ENCODE assay signal across 8 cellular contexts in the genomic region with DNA sequence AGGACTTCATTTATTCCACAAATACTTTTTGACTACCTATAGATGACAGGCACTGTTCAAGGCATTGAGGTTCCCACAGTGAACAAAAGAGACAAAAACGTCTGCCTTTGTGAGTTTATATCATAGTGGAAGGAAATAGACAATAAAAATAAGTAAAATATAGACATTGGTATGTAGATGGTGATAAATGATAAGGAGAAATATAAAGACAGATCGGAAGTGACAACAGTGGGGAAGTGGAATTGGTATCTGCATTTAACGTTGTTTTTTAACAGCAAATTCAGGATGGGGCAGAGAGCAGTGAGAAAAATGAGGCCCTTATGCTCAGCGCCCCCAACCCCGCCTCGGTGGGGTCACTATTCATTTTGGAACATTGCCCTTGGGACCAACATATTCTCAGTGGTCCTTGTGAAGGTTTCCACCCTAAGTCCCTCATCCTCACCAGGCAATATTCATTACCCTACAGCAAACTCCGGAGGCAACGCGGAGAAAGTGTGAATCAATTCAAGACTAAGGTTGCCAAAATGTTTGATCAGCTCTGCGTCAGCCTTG. TPM values are rescaled to one million over a fixed set of nuclear protein-coding genes. Genes with fewer than 3 reads are reported as not detected.
DNase-seq lines count a peak whose midpoint lies in the region; ATAC-seq and TF ChIP-seq lines count a peak whose summit lies in the region.

No MANE protein-coding gene starts in this region.

- H3K27me3 ChIP-seq in PC-3 (ENCODE audit: low read length) (no peaks in the 10 kb centered on the region), fibroblast of lung (ENCODE audit: control insufficient read depth, insufficient read depth, low read length) (no peaks in the 10 kb centered on the region), gastrocnemius medialis (no peaks in the 10 kb centered on the region)

- H3K36me3 ChIP-seq in PC-3 (ENCODE audit: low read depth, low read length) (peaks cover 5% of the 10 kb centered on the region; the same call in 1 of the 2 replicates), fibroblast of lung (ENCODE audit: control insufficient read depth, insufficient read depth, low read length) (peaks cover 4% of the 10 kb centered on the region), gastrocnemius medialis (peaks cover 0 to 24% of the 10 kb centered on the region in 2 donors)

- in situ Hi-C loops in gastrocnemius medialis (cut with MboI; ENCODE audit: low sequenced_read_pairs in 4 of 4), result loop anchor here in 2 of 4 donors (10.0 kb wide), 4 partner anchors 72 to 242 kb away; no protein-coding TSS in a partner anchor
- in situ Hi-C loops in ACHN (cut with HindIII; ENCODE audit: low pct_ligation_motif_present, low pct_unique_long_range_greater_than_20kb, low sequenced_read_pairs), result no loop called here

- DNase-seq in PC-3 (no peak), fibroblast of lung (ENCODE audit: low read depth in 2 of 2) (no peak), gastrocnemius medialis (no peak), ACHN (no peak), activated gamma-delta T cell (lab: John Stamatoyannopoulos, UW) (no peak), globus pallidus (ENCODE audit: low spot score) (no peak), head of caudate nucleus (no peak)

- H3K27ac ChIP-seq in PC-3 (ENCODE audit: low read length) (peak overlapping the region; percentile 31; the same call in 1 of the 2 replicates), fibroblast of lung (ENCODE audit: insufficient read depth, low read length) (peak overlapping the region; percentile 78), gastrocnemius medialis (peak overlapping the region; percentile 82 to 92 (median 90))

- no peaks in the 10 kb centered on the region for H4K20me1 ChIP-seq in PC-3 (ENCODE audit: low read length)
- H4K20me1 ChIP-seq in fibroblast of lung (ENCODE audit: control insufficient read depth, extremely low read depth, insufficient read depth, low read length), result no peaks in the 10 kb centered on the region

- H3K9me2 ChIP-seq in PC-3 (replicated peaks; ENCODE audit: low read length), result no peaks in the 10 kb centered on the region

- H3K4me2 ChIP-seq in PC-3 (ENCODE audit: low read length) (peak overlapping the region; percentile 95), fibroblast of lung (ENCODE audit: extremely low read depth, insufficient read depth, low read length) (peak overlapping the region; percentile 99)

- H3F3A ChIP-seq in PC-3 (ENCODE audit: low read length, unreplicated experiment), result no peaks in the 10 kb centered on the region

- no peak for TF ChIP-seq POLR2A in gastrocnemius medialis (IDR thresholded peaks at IDR 0.05)

- no peak for TF ChIP-seq CTCF in PC-3 (conservative IDR thresholded peaks at IDR 0.05; ENCODE audit: low read depth, low read length)
- no peak for TF ChIP-seq CTCF in fibroblast of lung (conservative IDR thresholded peaks at IDR 0.05 in 1 of 2, IDR thresholded peaks at IDR 0.05 in 1 of 2; ENCODE audit: low read depth in 1 of 2, low read length in 2 of 2)
- no peak for TF ChIP-seq CTCF in gastrocnemius medialis (IDR thresholded peaks at IDR 0.05 in 4 of 5, conservative IDR thresholded peaks at IDR 0.05 in 1 of 5)

- no peaks in the 10 kb centered on the region for H3K9me3 ChIP-seq in PC-3 (ENCODE audit: low read length)
- H3K9me3 ChIP-seq in fibroblast of lung (ENCODE audit: control insufficient read depth, insufficient read depth, low read depth, low read length), result no peaks in the 10 kb centered on the region
- H3K9me3 ChIP-seq in gastrocnemius medialis, result no peaks in the 10 kb centered on the region

- BruUV-seq in PC-3 (replicated peaks; lab: Mats Ljungman, UMichigan), result TSS peak; percentile 84

- H3K4me1 ChIP-seq in PC-3 (ENCODE audit: insufficient read depth, low read length), result peaks cover 24% of the 10 kb centered on the region
- peaks cover 11% of the 10 kb centered on the region for H3K4me1 ChIP-seq in fibroblast of lung (ENCODE audit: control insufficient read depth, extremely low read depth, insufficient read depth, low read length)
- peaks cover 26 to 33% of the 10 kb centered on the region in 2 donors for H3K4me1 ChIP-seq in gastrocnemius medialis

- H2AFZ ChIP-seq in PC-3 (ENCODE audit: low read length), result peak overlapping the region; percentile 84
- peak overlapping the region; percentile 99 for H2AFZ ChIP-seq in fibroblast of lung (ENCODE audit: low read length)

- CTCF ChIA-PET in PC-3 (lab: Charles Lee), result no interaction called here

- intact Hi-C loops in PC-3 (cut with micrococcal nuclease) (loop anchor here (2.0 to 5.0 kb wide), 3 partner anchors 44 to 180 kb away; a partner anchor contains a TSS), gastrocnemius medialis (cut with DNase I; ENCODE audit: low total_unique reads) (loop anchor here (2.0 to 5.0 kb wide), 3 partner anchors 52 to 185 kb away; a partner anchor contains a TSS), head of caudate nucleus (cut with DNase I) (loop anchor here (2.0 to 10.0 kb wide), 4 partner anchors 52 to 246 kb away; a partner anchor contains a TSS)

- ATAC-seq in GM19395 (IDR thresholded peaks at IDR 0.05; ENCODE audit: unreplicated experiment), result peak; percentile 4
- no peak; the same call in 1 of the 2 replicates for ATAC-seq in PC-3
- peak in 1 of 2 donors; percentile 5 for ATAC-seq in gastrocnemius medialis

- H3K9ac ChIP-seq in PC-3 (ENCODE audit: low read length), result peak overlapping the region; percentile 99
- H3K9ac ChIP-seq in fibroblast of lung (ENCODE audit: insufficient read depth, low read length), result peak overlapping the region; percentile 50

- peaks cover 52% of the 10 kb centered on the region for H3K79me2 ChIP-seq in PC-3 (ENCODE audit: low read length)
- peaks cover 17% of the 10 kb centered on the region for H3K79me2 ChIP-seq in fibroblast of lung (ENCODE audit: control insufficient read depth, insufficient read depth, low read length)

- POLR2A ChIA-PET in PC-3 (lab: Charles Lee; ENCODE audit: unreplicated experiment), result interaction anchor here (0.6 to 0.9 kb wide), 2 partner anchors 46 to 73 kb away, joined by 3 to 5 read pairs; a partner anchor contains a TSS

- H3K4me3 ChIP-seq in PC-3 (ENCODE audit: low read length), result peak overlapping the region; percentile 98
- peak overlapping the region; percentile 49 to 100 (median 86) for H3K4me3 ChIP-seq in fibroblast of lung (replicated peaks in 1 of 4; ENCODE audit: control extremely low read depth in 1 of 4, insufficient read depth in 1 of 4, low read depth in 3 of 4, low read length in 4 of 4)
- peak overlapping the region; percentile 72 to 98 (median 86) for H3K4me3 ChIP-seq in gastrocnemius medialis

RNA-seq across cellular contexts. Expression of a gene that starts 0.6 kb away (rescaled TPM):
- 30.6 and 51.3 TPM in 2 replicates for total RNA-seq in PC-3 (2014; rRNA removed)
- 7.4 and 13.2 TPM in 2 replicates for total RNA-seq in fibroblast of lung
- polyA plus RNA-seq in fibroblast of lung, result 14.5 and 21.0 TPM in 2 replicates
- polyA plus RNA-seq in fibroblast of lung (2012), result 23.9 and 28.2 TPM in 2 replicates
- polyA minus RNA-seq in fibroblast of lung (ENCODE audit: low replicate concordance), result 74.8 and 81.1 TPM in 2 replicates
- total RNA-seq in gastrocnemius medialis, result 10 to 100 TPM; 16.4 to 24.7 (median 16.8) TPM

RNA-seq across cellular contexts. Expression of a gene that starts 33.4 kb away (rescaled TPM):
- 1.6 and 1.9 TPM in 2 replicates for total RNA-seq in PC-3 (2014; rRNA removed)
- total RNA-seq in fibroblast of lung, result 0.51 and 0.83 TPM in 2 replicates
- polyA plus RNA-seq in fibroblast of lung, result 0.60 and 3.9 TPM in 2 replicates
- 0.20 and 2.3 TPM in 2 replicates for polyA plus RNA-seq in fibroblast of lung (2012)
- polyA minus RNA-seq in fibroblast of lung (ENCODE audit: low replicate concordance), result 0.59 and 2.7 TPM in 2 replicates
- 100 to 1,000 TPM in 1 of 4 donors, 10 to 100 TPM in 3; 57.8 to 114 (median 77.7) TPM for total RNA-seq in gastrocnemius medialis

RNA-seq across cellular contexts. Expression of a gene that starts 52.8 kb away (rescaled TPM):
- total RNA-seq in PC-3 (2014; rRNA removed) (23.7 and 27.8 TPM in 2 replicates), fibroblast of lung (12.1 and 22.6 TPM in 2 replicates), gastrocnemius medialis (1 to 10 TPM; 6.0 to 9.8 (median 8.1) TPM)
- polyA plus RNA-seq in fibroblast of lung, result 10.8 and 19.2 TPM in 2 replicates
- polyA plus RNA-seq in fibroblast of lung (2012), result 15.0 and 18.4 TPM in 2 replicates
- polyA minus RNA-seq in fibroblast of lung (ENCODE audit: low replicate concordance), result 33.1 and 45.2 TPM in 2 replicates

Comparison
In these comparisons a context has a peak if more than half of its experiments do, and no peak if none do; other contexts are left out.
1. H3K27ac ChIP-seq: peak in every context shown above with its lines; median percentile 90 in gastrocnemius medialis; 78 in fibroblast of lung; 31 in PC-3.
2. RNA of a gene that starts 33.4 kb away (total RNA-seq): 57.8 to 114 TPM in gastrocnemius medialis; 1.6 to 1.9 TPM in PC-3 and 0.51 to 0.83 TPM in fibroblast of lung; every median in the first group is over 10 times any median in the second.
3. Peak in every context shown above with its lines, with median percentiles within 50 percentile points of each other: H3K4me3 ChIP-seq.